9 cellular contexts compared by ENCODE assay signal in genomic region chr1:184972281-184973055, GRCh38. TPM values are rescaled to one million over a fixed set of nuclear protein-coding genes. Genes with fewer than 3 reads are reported as not detected.
DNase-seq lines count a peak whose midpoint lies in the region; ATAC-seq and TF ChIP-seq lines count a peak whose summit lies in the region.
"Had no signal": no experiment of that assay in that cellular context is flagged by ENCODE, and none has a peak within 500 bp of the region (broad histone marks: within the 10 kb centered on the region; RNA-seq: fewer than 3 reads in every experiment).

No MANE protein-coding gene starts in this region.

- no peaks in the 10 kb centered on the region for H3K27me3 Mint-ChIP-seq in activated CD8-positive, alpha-beta memory T cell treated with anti-CD3 and anti-CD28 coated beads, Interleukin-2, amount 10 ng/mL, durations not matched to agents 7 days and 5 days
- peaks cover 13% of the 10 kb centered on the region for H3K27me3 Mint-ChIP-seq in activated CD8-positive, alpha-beta T cell treated with anti-CD3 and anti-CD28 coated beads for 36 hours

- peak overlapping the region; percentile 98 for H3K27ac Mint-ChIP-seq in activated CD8-positive, alpha-beta memory T cell treated with anti-CD3 and anti-CD28 coated beads, Interleukin-2, amount 10 ng/mL, durations not matched to agents 7 days and 5 days
- peak overlapping the region; percentile 98 for H3K27ac Mint-ChIP-seq in activated CD8-positive, alpha-beta T cell treated with anti-CD3 and anti-CD28 coated beads for 36 hours

- POLR2A ChIA-PET in activated CD8-positive, alpha-beta T cell treated with anti-CD3 and anti-CD28 coated beads for 36 hours (lab: Charles Lee) = interaction anchor here (1.2 to 3.7 kb wide), 4 partner anchors 8 to 218 kb away, joined by 5 to 23 read pairs (median 6); partner anchors contain the start of gene EDEM3

- peaks cover 62% of the 10 kb centered on the region for H3K4me1 Mint-ChIP-seq in activated CD8-positive, alpha-beta memory T cell treated with anti-CD3 and anti-CD28 coated beads, Interleukin-2, amount 10 ng/mL, durations not matched to agents 7 days and 5 days
- H3K4me1 Mint-ChIP-seq in activated CD8-positive, alpha-beta T cell treated with anti-CD3 and anti-CD28 coated beads for 36 hours (ENCODE audit: low read depth) = peaks cover 56% of the 10 kb centered on the region

- intact Hi-C loops in activated CD8-positive, alpha-beta T cell treated with anti-CD3 and anti-CD28 coated beads for 36 hours (cut with micrococcal nuclease) = loop anchor here (2.0 kb wide), 1 partner anchor 90 kb away; no protein-coding TSS in a partner anchor

- H3K4me3 ChIP-seq in iPS-15b (ENCODE audit: low read depth, low read length) = peak overlapping the region; percentile 91
- H3K4me3 ChIP-seq in thoracic aorta = peak overlapping the region; percentile 86

- H3K27ac ChIP-seq in thoracic aorta = peak overlapping the region; percentile 90 to 96

- TF ChIP-seq CTCF in activated CD8-positive, alpha-beta T cell treated with anti-CD3 and anti-CD28 coated beads for 36 hours (IDR thresholded peaks at IDR 0.05) = no peak
- TF ChIP-seq CTCF in thoracic aorta (IDR thresholded peaks at IDR 0.05) = no peak

- H3K4me3 Mint-ChIP-seq in activated CD8-positive, alpha-beta memory T cell treated with anti-CD3 and anti-CD28 coated beads, Interleukin-2, amount 10 ng/mL, durations not matched to agents 7 days and 5 days = peak overlapping the region; percentile 97
- peak overlapping the region; percentile 80 for H3K4me3 Mint-ChIP-seq in activated CD8-positive, alpha-beta T cell treated with anti-CD3 and anti-CD28 coated beads for 36 hours

- peaks cover 14% of the 10 kb centered on the region for H3K36me3 Mint-ChIP-seq in activated CD8-positive, alpha-beta memory T cell treated with anti-CD3 and anti-CD28 coated beads, Interleukin-2, amount 10 ng/mL, durations not matched to agents 7 days and 5 days
- H3K36me3 Mint-ChIP-seq in activated CD8-positive, alpha-beta T cell treated with anti-CD3 and anti-CD28 coated beads for 36 hours (ENCODE audit: low read depth) = peaks cover 3% of the 10 kb centered on the region

- ATAC-seq in activated CD8-positive, alpha-beta memory T cell treated with anti-CD3 and anti-CD28 coated beads, Interleukin-2, amount 10 ng/mL, durations not matched to agents 7 days and 5 days = no peak
- ATAC-seq in activated CD8-positive, alpha-beta T cell treated with anti-CD3 and anti-CD28 coated beads for 36 hours = no peak
- ATAC-seq in thoracic aorta (ENCODE audit: insufficient number of reproducible peaks, low FRiP score, low read depth) (no peak), GM21786 (IDR thresholded peaks at IDR 0.05; ENCODE audit: unreplicated experiment) (no peak)

- CTCF ChIA-PET in activated CD8-positive, alpha-beta memory T cell treated with anti-CD3 and anti-CD28 coated beads, Interleukin-2, amount 10 ng/mL, durations not matched to agents 7 days and 5 days (lab: Charles Lee) = interaction anchor here (1.1 to 19.9 kb wide), 8 partner anchors 10 to 217 kb away, joined by 3 to 259 read pairs (median 4); no protein-coding TSS in a partner anchor
- CTCF ChIA-PET in activated CD8-positive, alpha-beta T cell treated with anti-CD3 and anti-CD28 coated beads for 36 hours (lab: Charles Lee) = interaction anchor here (0.8 to 7.7 kb wide), 5 partner anchors 10 to 198 kb away, joined by 3 to 65 read pairs (median 5); no protein-coding TSS in a partner anchor

- no peaks in the 10 kb centered on the region for H3K9me3 ChIP-seq in iPS-15b (ENCODE audit: control insufficient read depth, insufficient read depth, low read length)
- no peaks in the 10 kb centered on the region for H3K9me3 ChIP-seq in thoracic aorta
- H3K9me3 ChIP-seq: right lobe of liver had no signal

- no peaks in the 10 kb centered on the region for H3K36me3 ChIP-seq in iPS-15b (ENCODE audit: control insufficient read depth, insufficient read depth, low read length)
- no peaks in the 10 kb centered on the region for H3K36me3 ChIP-seq in thoracic aorta
- H3K36me3 ChIP-seq: right lobe of liver had no signal

- H3K9me3 Mint-ChIP-seq in activated CD8-positive, alpha-beta memory T cell treated with anti-CD3 and anti-CD28 coated beads, Interleukin-2, amount 10 ng/mL, durations not matched to agents 7 days and 5 days (ENCODE audit: low read depth) = no peaks in the 10 kb centered on the region
- no peaks in the 10 kb centered on the region for H3K9me3 Mint-ChIP-seq in activated CD8-positive, alpha-beta T cell treated with anti-CD3 and anti-CD28 coated beads for 36 hours

- H3K9ac ChIP-seq in iPS-15b (ENCODE audit: low read depth, low read length) = no peak overlapping the region

- no peak for DNase-seq in activated CD8-positive, alpha-beta memory T cell treated with anti-CD3 and anti-CD28 coated beads, Interleukin-2, amount 10 ng/mL, durations not matched to agents 7 days and 5 days
- DNase-seq in activated CD8-positive, alpha-beta memory T cell treated with anti-CD3 and anti-CD28 coated beads, Interleukin-2, amount 50 U/mL, for 48 hours = no peak
- DNase-seq in activated CD8-positive, alpha-beta T cell treated with anti-CD3 and anti-CD28 coated beads for 36 hours = no peak
- DNase-seq in thoracic aorta (ENCODE audit: low spot score) (no peak), OCI-M1 (lab: John Stamatoyannopoulos, UW) (no peak), NCI-H748 (lab: John Stamatoyannopoulos, UW; ENCODE audit: unreplicated experiment) (no peak)
- DNase-seq: right lobe of liver had no signal

- H3K27me3 ChIP-seq in iPS-15b (ENCODE audit: control insufficient read depth, insufficient read depth, low read length) (peaks cover 46% of the 10 kb centered on the region), thoracic aorta (replicated peaks; ENCODE audit: insufficient read depth) (no peaks in the 10 kb centered on the region)
- H3K27me3 ChIP-seq: right lobe of liver had no signal

- peaks cover 3% of the 10 kb centered on the region for H3K4me1 ChIP-seq in iPS-15b (ENCODE audit: control insufficient read depth, insufficient read depth, low read length)
- peaks cover 8 to 45% of the 10 kb centered on the region in 2 donors for H3K4me1 ChIP-seq in thoracic aorta (ENCODE audit: control insufficient read depth in 1 of 2, low read depth in 2 of 2)
- H3K4me1 ChIP-seq: right lobe of liver had no signal

RNA-seq across cellular contexts. Expression of gene NIBAN1, which starts 1.8 kb away (rescaled TPM):
- total RNA-seq in activated CD8-positive, alpha-beta memory T cell treated with anti-CD3 and anti-CD28 coated beads, Interleukin-2, amount 10 ng/mL, durations not matched to agents 7 days and 5 days = 10 to 100 TPM; 55.5 to 60.8 TPM
- 10 to 100 TPM; 10.1 to 11.0 TPM for total RNA-seq in activated CD8-positive, alpha-beta T cell treated with anti-CD3 and anti-CD28 coated beads for 36 hours
- total RNA-seq in thoracic aorta = 100 to 1,000 TPM; 209 to 215 TPM

Comparison
In these comparisons a context has a peak if more than half of its experiments do, and no peak if none do; other contexts are left out.
1. RNA of gene NIBAN1, which starts 1.8 kb away (total RNA-seq): 209 to 215 TPM in thoracic aorta and 55.5 to 60.8 TPM in activated CD8-positive, alpha-beta memory T cell treated with anti-CD3 and anti-CD28 coated beads, Interleukin-2, amount 10 ng/mL, durations not matched to agents 7 days and 5 days; 10.1 to 11.0 TPM in activated CD8-positive, alpha-beta T cell treated with anti-CD3 and anti-CD28 coated beads for 36 hours; every median in the first group is over 4 times any median in the second.